In genomic region chr1:107936498-107937481, GRCh38 we compare ENCODE assay signal across 8 cellular contexts. TPM values are rescaled to one million over a fixed set of nuclear protein-coding genes. Genes with fewer than 3 reads are reported as not detected.
DNase-seq lines count a peak whose midpoint lies in the region; ATAC-seq and TF ChIP-seq lines count a peak whose summit lies in the region.

No MANE protein-coding gene starts in this region.

- ATAC-seq in HG03354 (IDR thresholded peaks at IDR 0.05; ENCODE audit: poor library complexity, severe bottlenecking, unreplicated experiment): peak; percentile 53

- intact Hi-C loops in breast epithelium (cut with DNase I; ENCODE audit: low total_unique reads): no loop called here
- intact Hi-C loops in thyroid gland (cut with DNase I): no loop called here

- no peak for TF ChIP-seq CTCF in breast epithelium (IDR thresholded peaks at IDR 0.05)
- no peak for TF ChIP-seq CTCF in thyroid gland (IDR thresholded peaks at IDR 0.05)
- no peak for TF ChIP-seq CTCF in GM13976 (IDR thresholded peaks at IDR 0.05; ENCODE audit: borderline replicate concordance, control extremely low read depth, extremely low read depth, insufficient read depth, missing control alignments)

- H3K27ac ChIP-seq in breast epithelium: peak overlapping the region; percentile 52 to 56
- no peak overlapping the region for H3K27ac ChIP-seq in thyroid gland

- H3K4me1 ChIP-seq in breast epithelium: peaks cover 7 to 11% of the 10 kb centered on the region in 2 donors
- H3K4me1 ChIP-seq in thyroid gland: peaks cover 0 to 9% of the 10 kb centered on the region in 2 donors

- WGBS in thyroid gland, 2 donors: 64 to 69% methylated on average over 10 of the region's 10 CpGs

- peak; percentile 77 for DNase-seq in activated effector memory CD4-positive, alpha-beta T cell treated with anti-CD3 and anti-CD28 coated beads, Interleukin-2, amount 50 U/mL, for 16 hours
- no peak for DNase-seq in activated effector memory CD4-positive, alpha-beta T cell treated with Interleukin-2 at 50 U/mL for 16 hours
- DNase-seq in SKM-1 treated with dmso at 0.1 percent for 144 hours (lab: John Stamatoyannopoulos, UW; ENCODE audit: unreplicated experiment): peak; percentile 74
- peak; percentile 75 to 93 for DNase-seq in breast epithelium (ENCODE audit: low spot score in 2 of 2)
- DNase-seq in left kidney (ENCODE audit: low read depth, low spot score): peak; percentile 10
- DNase-seq in thyroid gland: peak; percentile 56 to 75
- DNase-seq in GM13976 (ENCODE audit: low spot score): no peak

- H3K36me3 ChIP-seq in breast epithelium (no peaks in the 10 kb centered on the region), thyroid gland (no peaks in the 10 kb centered on the region)

- in situ Hi-C loops in GM13976 (cut with MboI; ENCODE audit: low sequenced_read_pairs, unreplicated experiment): no loop called here

- H3K9me3 ChIP-seq in breast epithelium (no peaks in the 10 kb centered on the region), thyroid gland (no peaks in the 10 kb centered on the region)

- H3K4me3 ChIP-seq in breast epithelium (peak overlapping the region in 1 of 3 donors; percentile 7), thyroid gland (replicated peaks in 1 of 3) (no peak overlapping the region)

- no peaks in the 10 kb centered on the region for H3K27me3 ChIP-seq in breast epithelium
- no peaks in the 10 kb centered on the region for H3K27me3 ChIP-seq in thyroid gland

- TF ChIP-seq POLR2A in breast epithelium (IDR thresholded peaks at IDR 0.05) (no peak), thyroid gland (IDR thresholded peaks at IDR 0.05) (no peak)

RNA-seq across cellular contexts. Expression of gene VAV3, which starts 28.2 kb away (rescaled TPM):
- 100 to 1,000 TPM in 2 of 3 donors, 1 to 10 TPM in 1; 8.0 to 153 (median 113) TPM for total RNA-seq in breast epithelium
- 10 to 100 TPM; 14.8 to 22.8 (median 18.8) TPM for total RNA-seq in thyroid gland

Comparison
In these comparisons a context has a peak if more than half of its experiments do, and no peak if none do; other contexts are left out.
1. DNase-seq: peak in activated effector memory CD4-positive, alpha-beta T cell treated with anti-CD3 and anti-CD28 coated beads, Interleukin-2, amount 50 U/mL, for 16 hours (single experiment), SKM-1 treated with dmso at 0.1 percent for 144 hours (single experiment), breast epithelium (2 of 2), left kidney (single experiment) and thyroid gland (2 of 2); none in activated effector memory CD4-positive, alpha-beta T cell treated with Interleukin-2 at 50 U/mL for 16 hours (single experiment) and GM13976 (single experiment).
2. H3K27ac ChIP-seq: peak in breast epithelium (2 of 2); none in thyroid gland (0 of 3).